7 cellular contexts compared by ENCODE assay signal in the genomic region with DNA sequence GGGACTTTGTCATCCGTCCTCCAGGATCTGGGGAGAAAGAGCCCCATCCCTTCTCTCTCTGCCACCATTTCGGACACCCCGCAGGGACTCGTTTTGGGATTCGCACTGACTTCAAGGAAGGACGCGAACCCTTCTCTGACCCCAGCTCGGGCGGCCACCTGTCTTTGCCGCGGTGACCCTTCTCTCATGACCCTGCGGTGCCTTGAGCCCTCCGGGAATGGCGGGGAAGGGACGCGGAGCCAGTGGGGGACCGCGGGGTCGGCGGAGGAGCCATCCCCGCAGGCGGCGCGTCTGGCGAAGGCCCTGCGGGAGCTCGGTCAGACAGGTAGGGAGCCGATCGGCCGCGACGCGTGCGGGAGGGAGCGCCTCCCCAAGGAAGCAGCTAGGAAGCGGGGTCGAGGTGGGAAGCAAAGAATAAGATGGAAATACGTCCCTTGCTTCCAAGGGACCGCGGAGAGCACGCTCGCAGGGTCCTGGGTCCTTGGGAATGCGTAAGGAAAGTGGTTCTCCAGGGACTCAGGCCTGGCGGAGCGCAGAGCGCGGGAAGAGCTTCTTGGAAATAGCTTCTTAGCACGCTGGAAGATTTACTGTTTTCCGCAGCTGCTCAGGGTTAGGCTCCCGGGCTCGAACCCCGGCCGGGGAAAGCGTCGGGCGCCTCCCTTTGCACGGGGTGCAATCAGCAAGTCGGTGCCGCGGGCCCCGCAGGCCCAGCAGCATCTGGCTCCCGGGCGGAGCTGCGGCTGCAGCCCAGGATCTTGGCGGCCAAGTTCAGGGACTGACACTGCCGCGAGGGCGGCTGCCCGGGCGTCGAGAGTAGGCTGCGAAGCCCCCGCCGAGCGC. TPM values are rescaled to one million over a fixed set of nuclear protein-coding genes. Genes with fewer than 3 reads are reported as not detected.
A peak's percentile ranks its signal among the peaks of the same experiment; 100 is the strongest.
DNase-seq lines count a peak whose midpoint lies in the region; ATAC-seq and TF ChIP-seq lines count a peak whose summit lies in the region.

No MANE protein-coding gene starts in this region.

- no peak for ATAC-seq in activated CD8-positive, alpha-beta T cell treated with anti-CD3 and anti-CD28 coated beads, Interleukin-2, amount 10 ng/mL, durations not matched to agents 7 days and 5 days
- ATAC-seq in HG02798 (IDR thresholded peaks at IDR 0.05; ENCODE audit: poor library complexity, unreplicated experiment) = no peak
- ATAC-seq in HG03432 (IDR thresholded peaks at IDR 0.05; ENCODE audit: unreplicated experiment) = no peak
- ATAC-seq in HG02973 (IDR thresholded peaks at IDR 0.05; ENCODE audit: unreplicated experiment) = no peak

- peaks cover 49% of the 10 kb centered on the region for H3K36me3 Mint-ChIP-seq in activated CD8-positive, alpha-beta T cell treated with anti-CD3 and anti-CD28 coated beads, Interleukin-2, amount 10 ng/mL, durations not matched to agents 7 days and 5 days (ENCODE audit: low read depth)
- peaks cover 26% of the 10 kb centered on the region for H3K36me3 Mint-ChIP-seq in nephron progenitor cell (ENCODE audit: low read depth)

- peak overlapping the region; percentile 87 for H3K27ac Mint-ChIP-seq in activated CD8-positive, alpha-beta T cell treated with anti-CD3 and anti-CD28 coated beads, Interleukin-2, amount 10 ng/mL, durations not matched to agents 7 days and 5 days
- H3K27ac Mint-ChIP-seq in nephron progenitor cell = no peak overlapping the region

- peak overlapping the region; percentile 89 for H3K4me3 Mint-ChIP-seq in activated CD8-positive, alpha-beta T cell treated with anti-CD3 and anti-CD28 coated beads, Interleukin-2, amount 10 ng/mL, durations not matched to agents 7 days and 5 days
- H3K4me3 Mint-ChIP-seq in nephron progenitor cell = peak overlapping the region; percentile 93

- H3K9me3 Mint-ChIP-seq in activated CD8-positive, alpha-beta T cell treated with anti-CD3 and anti-CD28 coated beads, Interleukin-2, amount 10 ng/mL, durations not matched to agents 7 days and 5 days (ENCODE audit: insufficient read depth) = no peaks in the 10 kb centered on the region
- no peaks in the 10 kb centered on the region for H3K9me3 Mint-ChIP-seq in nephron progenitor cell

- H3K4me3 ChIP-seq in fibroblast of mammary gland (ENCODE audit: control insufficient read depth, low read depth, low read length) = peak overlapping the region; percentile 77

- DNase-seq in HCEC 1CT (peak; percentile 59), fibroblast of mammary gland (ENCODE audit: low read depth) (no peak), nephron progenitor cell (peak; percentile 73)
- peak; percentile 24 for DNase-seq in activated CD8-positive, alpha-beta T cell treated with anti-CD3 and anti-CD28 coated beads, Interleukin-2, amount 10 ng/mL, durations not matched to agents 7 days and 5 days

- POLR2A ChIA-PET in activated CD8-positive, alpha-beta T cell treated with anti-CD3 and anti-CD28 coated beads, Interleukin-2, amount 10 ng/mL, durations not matched to agents 7 days and 5 days (lab: Charles Lee) = interaction anchor here (1.1 to 2.4 kb wide), 2 partner anchors 104 to 529 kb away, joined by 4 to 8 read pairs; a partner anchor contains a TSS

- CTCF ChIA-PET in activated CD8-positive, alpha-beta T cell treated with anti-CD3 and anti-CD28 coated beads, Interleukin-2, amount 10 ng/mL, durations not matched to agents 7 days and 5 days (lab: Charles Lee) = interaction anchor here (0.6 to 10.7 kb wide), 6 partner anchors 11 to 529 kb away, joined by 3 to 178 read pairs (median 6); no protein-coding TSS in a partner anchor

- H3K27me3 Mint-ChIP-seq in activated CD8-positive, alpha-beta T cell treated with anti-CD3 and anti-CD28 coated beads, Interleukin-2, amount 10 ng/mL, durations not matched to agents 7 days and 5 days (ENCODE audit: low read depth) = peaks cover 7% of the 10 kb centered on the region
- H3K27me3 Mint-ChIP-seq in nephron progenitor cell (ENCODE audit: low read depth, poor library complexity) = peaks cover 35% of the 10 kb centered on the region

- TF ChIP-seq CTCF in fibroblast of mammary gland (conservative IDR thresholded peaks at IDR 0.05; ENCODE audit: control insufficient read depth, insufficient read depth, low read depth, low read length) (no peak), nephron progenitor cell (IDR thresholded peaks at IDR 0.05) (no peak)

- peaks cover 40% of the 10 kb centered on the region for H3K4me1 Mint-ChIP-seq in activated CD8-positive, alpha-beta T cell treated with anti-CD3 and anti-CD28 coated beads, Interleukin-2, amount 10 ng/mL, durations not matched to agents 7 days and 5 days (ENCODE audit: low read depth)
- peaks cover 41% of the 10 kb centered on the region for H3K4me1 Mint-ChIP-seq in nephron progenitor cell

RNA-seq across cellular contexts. Expression of a gene that starts 0.5 kb away (rescaled TPM):
- 10 to 100 TPM; 33.7 to 39.0 TPM for total RNA-seq in activated CD8-positive, alpha-beta T cell treated with anti-CD3 and anti-CD28 coated beads, Interleukin-2, amount 10 ng/mL, durations not matched to agents 7 days and 5 days
